Comparison of ENCODE assay signal across 9 cellular contexts in genomic region chr19:35544110-35544802, GRCh38. TPM values are rescaled to one million over a fixed set of nuclear protein-coding genes. Genes with fewer than 3 reads are reported as not detected.
DNase-seq lines count a peak whose midpoint lies in the region; ATAC-seq and TF ChIP-seq lines count a peak whose summit lies in the region.
"Had no signal": no experiment of that assay in that cellular context is flagged by ENCODE, and none has a peak within 500 bp of the region (broad histone marks: within the 10 kb centered on the region; RNA-seq: fewer than 3 reads in every experiment).

No MANE protein-coding gene starts in this region.

- H3K9me3 ChIP-seq in CD8-positive, alpha-beta memory T cell (ENCODE audit: low read length), result no peaks in the 10 kb centered on the region
- H3K9me3 ChIP-seq in OCI-LY7 (ENCODE audit: low read length) (no peaks in the 10 kb centered on the region), osteoblast (ENCODE audit: low read depth, low read length) (no peaks in the 10 kb centered on the region)

- H3K79me2 ChIP-seq in OCI-LY7 (ENCODE audit: insufficient read depth, low read depth, low read length), result peaks cover 17% of the 10 kb centered on the region; the same call in 1 of the 2 replicates
- peaks cover 38% of the 10 kb centered on the region for H3K79me2 ChIP-seq in osteoblast (ENCODE audit: insufficient read depth, low read length)

- peak overlapping the region; percentile 94 for H3K4me2 ChIP-seq in OCI-LY7 (ENCODE audit: low read length)
- peak overlapping the region; percentile 86 for H3K4me2 ChIP-seq in osteoblast (ENCODE audit: insufficient read depth, low read length)

- peak overlapping the region; percentile 75 for H3K27ac ChIP-seq in CD8-positive, alpha-beta memory T cell (ENCODE audit: low read depth, low read length)
- H3K27ac ChIP-seq in OCI-LY7 (ENCODE audit: low read depth, low read length, poor library complexity, severe bottlenecking) (no peak overlapping the region), osteoblast (ENCODE audit: low read depth, low read length) (peak overlapping the region; percentile 88)

- peak overlapping the region in 7 of 8 donors; percentile 84 to 96 (median 92) for H3K27ac Mint-ChIP-seq in CD8-positive, alpha-beta memory T cell
- H3K27ac Mint-ChIP-seq in endothelial cell (ENCODE audit: unreplicated experiment), result no peak overlapping the region

- ATAC-seq in HG02870 (IDR thresholded peaks at IDR 0.05; ENCODE audit: unreplicated experiment), result no peak

- peaks cover 23 to 40% (median 23%) of the 10 kb centered on the region in 3 donors for H3K4me1 Mint-ChIP-seq in CD8-positive, alpha-beta memory T cell
- H3K4me1 Mint-ChIP-seq in endothelial cell (ENCODE audit: unreplicated experiment), result peaks cover 13% of the 10 kb centered on the region

- TF ChIP-seq CTCF in OCI-LY7 (conservative IDR thresholded peaks at IDR 0.05; ENCODE audit: low read length), result no peak
- no peak for TF ChIP-seq CTCF in endothelial cell (IDR thresholded peaks at IDR 0.05; ENCODE audit: unreplicated experiment)
- no peak for TF ChIP-seq CTCF in osteoblast (IDR thresholded peaks at IDR 0.05; ENCODE audit: extremely low read depth, low read depth, low read length)
- no peak for TF ChIP-seq CTCF in GM20000 (IDR thresholded peaks at IDR 0.05; ENCODE audit: extremely low read depth, missing control alignments)

- H3K4me3 Mint-ChIP-seq in CD8-positive, alpha-beta memory T cell, result peak overlapping the region; percentile 87 to 94 (median 89)
- peak overlapping the region; percentile 92 for H3K4me3 Mint-ChIP-seq in endothelial cell (ENCODE audit: unreplicated experiment)

- intact Hi-C loops in OCI-LY7 (cut with micrococcal nuclease; ENCODE audit: unreplicated experiment), result no loop called here

- POLR2A ChIA-PET in CD8-positive, alpha-beta memory T cell (lab: Charles Lee), result interaction anchor here (0.5 kb wide), 1 partner anchor 163 kb away, joined by 3 read pairs; no protein-coding TSS in a partner anchor
- POLR2A ChIA-PET in OCI-LY7 (lab: Charles Lee), result interaction anchor here (0.6 to 1.3 kb wide), 2 partner anchors 62 to 104 kb away, joined by 3 read pairs; partner anchors contain the start of gene COX6B1

- no peaks in the 10 kb centered on the region for H3K27me3 Mint-ChIP-seq in CD8-positive, alpha-beta memory T cell
- H3K27me3 Mint-ChIP-seq in endothelial cell (ENCODE audit: unreplicated experiment), result peaks cover 12% of the 10 kb centered on the region

- H3K27me3 ChIP-seq in CD8-positive, alpha-beta memory T cell (ENCODE audit: insufficient read depth, low read length, poor library complexity, severe bottlenecking), result no peaks in the 10 kb centered on the region
- H3K27me3 ChIP-seq in osteoblast (ENCODE audit: insufficient read depth, low read length), result no peaks in the 10 kb centered on the region

- peaks cover 1 to 15% (median 3%) of the 10 kb centered on the region in 3 donors for H3K36me3 Mint-ChIP-seq in CD8-positive, alpha-beta memory T cell
- peaks cover 11% of the 10 kb centered on the region for H3K36me3 Mint-ChIP-seq in endothelial cell (ENCODE audit: low read depth, unreplicated experiment)

- peak overlapping the region; percentile 76 for H3K4me3 ChIP-seq in CD8-positive, alpha-beta memory T cell (ENCODE audit: low read length)
- H3K4me3 ChIP-seq in OCI-LY7 (ENCODE audit: low read depth, low read length, poor library complexity, severe bottlenecking), result peak overlapping the region; percentile 80
- peak overlapping the region; percentile 97 for H3K4me3 ChIP-seq in osteoblast (ENCODE audit: insufficient read depth, low read length)

- H4K20me1 ChIP-seq in OCI-LY7 (ENCODE audit: insufficient read depth, low read length) (no peaks in the 10 kb centered on the region), osteoblast (ENCODE audit: insufficient read depth, low read length) (peaks cover 3% of the 10 kb centered on the region)

- no peaks in the 10 kb centered on the region for H3K9me2 ChIP-seq in OCI-LY7 (ENCODE audit: insufficient read depth, low read length)

- CTCF ChIA-PET in CD8-positive, alpha-beta memory T cell (lab: Charles Lee), result no interaction called here
- CTCF ChIA-PET in OCI-LY7 (lab: Charles Lee; ENCODE audit: unreplicated experiment), result no interaction called here

- no peak for DNase-seq in CD8-positive, alpha-beta memory T cell
- DNase-seq in OCI-LY7 (ENCODE audit: low spot score) (no peak), endothelial cell (ENCODE audit: low spot score) (no peak), osteoblast (ENCODE audit: insufficient read length, low spot score, missing footprints) (peak; percentile 77), NCI-H187 (lab: John Stamatoyannopoulos, UW) (no peak), GM20000 (ENCODE audit: low spot score) (no peak), SKM-1 (lab: John Stamatoyannopoulos, UW; ENCODE audit: unreplicated experiment) (no peak)
- DNase-seq: NCI-H1105 had no signal

- peaks cover 19% of the 10 kb centered on the region for H3K4me1 ChIP-seq in CD8-positive, alpha-beta memory T cell (ENCODE audit: insufficient read depth, low read length)
- peaks cover 33% of the 10 kb centered on the region for H3K4me1 ChIP-seq in OCI-LY7 (ENCODE audit: insufficient read depth, low read length, poor library complexity, severe bottlenecking)
- peaks cover 14% of the 10 kb centered on the region for H3K4me1 ChIP-seq in osteoblast (ENCODE audit: insufficient read depth, low read length)

- H3K36me3 ChIP-seq in CD8-positive, alpha-beta memory T cell (ENCODE audit: insufficient read depth, low read length), result no peaks in the 10 kb centered on the region
- H3K36me3 ChIP-seq in OCI-LY7 (ENCODE audit: insufficient read depth, low read length) (no peaks in the 10 kb centered on the region; the same call in 1 of the 2 replicates), osteoblast (ENCODE audit: insufficient read depth, low read length) (peaks cover 17% of the 10 kb centered on the region)

- no peaks in the 10 kb centered on the region for H3K9me3 Mint-ChIP-seq in CD8-positive, alpha-beta memory T cell
- no peaks in the 10 kb centered on the region for H3K9me3 Mint-ChIP-seq in endothelial cell (ENCODE audit: unreplicated experiment)

- no TSS peak for BruUV-seq in OCI-LY7 (replicated peaks; lab: Mats Ljungman, UMichigan)

- H2AFZ ChIP-seq in OCI-LY7 (ENCODE audit: low read length) (no peak overlapping the region; the same call in 1 of the 2 replicates), osteoblast (ENCODE audit: low read length) (peak overlapping the region; percentile 93)

RNA-seq across cellular contexts. Expression of gene TMEM147, which starts 1.2 kb away (rescaled TPM):
- total RNA-seq in CD8-positive, alpha-beta memory T cell, result 10 to 100 TPM; 82.6 to 91.4 TPM
- 175 TPM for polyA plus RNA-seq in CD8-positive, alpha-beta memory T cell
- total RNA-seq in OCI-LY7 (2014; rRNA removed; shearing (Covaris generic)), result 83.2 and 85.8 TPM in 2 replicates
- total RNA-seq in OCI-LY7 (2022) (40.9 and 47.1 TPM in 2 replicates), endothelial cell (ENCODE audit: unreplicated experiment) (62.0 TPM), osteoblast (93.1 and 98.8 TPM in 2 replicates)

RNA-seq across cellular contexts. Expression of gene GAPDHS, which starts 11.0 kb away (rescaled TPM):
- total RNA-seq in CD8-positive, alpha-beta memory T cell, result not detected
- not detected for polyA plus RNA-seq in CD8-positive, alpha-beta memory T cell
- total RNA-seq in OCI-LY7 (2014; rRNA removed; shearing (Covaris generic)), result not detected in 2 replicates
- not detected in 2 replicates for total RNA-seq in OCI-LY7 (2022)
- total RNA-seq in endothelial cell (ENCODE audit: unreplicated experiment), result not detected
- total RNA-seq in osteoblast, result not detected in 2 replicates

RNA-seq across cellular contexts. Expression of gene SBSN, which starts 16.1 kb away (rescaled TPM):
- not detected for total RNA-seq in CD8-positive, alpha-beta memory T cell
- not detected for polyA plus RNA-seq in CD8-positive, alpha-beta memory T cell
- total RNA-seq in OCI-LY7 (2014; rRNA removed; shearing (Covaris generic)), result not detected in 2 replicates
- total RNA-seq in OCI-LY7 (2022), result not detected in 2 replicates
- 0.18 TPM for total RNA-seq in endothelial cell (ENCODE audit: unreplicated experiment)
- total RNA-seq in osteoblast, result 4.7 and 12.1 TPM in 2 replicates

RNA-seq across cellular contexts. Expression of gene ATP4A, which starts 19.2 kb away (rescaled TPM):
- total RNA-seq in CD8-positive, alpha-beta memory T cell, result not detected
- polyA plus RNA-seq in CD8-positive, alpha-beta memory T cell, result not detected
- 0.15 and 0.92 TPM in 2 replicates for total RNA-seq in OCI-LY7 (2014; rRNA removed; shearing (Covaris generic))
- total RNA-seq in OCI-LY7 (2022), result 0.33 and 0.36 TPM in 2 replicates
- not detected for total RNA-seq in endothelial cell (ENCODE audit: unreplicated experiment)
- not detected in 2 replicates for total RNA-seq in osteoblast

RNA-seq across cellular contexts. Expression of gene DMKN, which starts 30.8 kb away (rescaled TPM):
- 1 to 10 TPM; 1.7 to 2.2 TPM for total RNA-seq in CD8-positive, alpha-beta memory T cell
- polyA plus RNA-seq in CD8-positive, alpha-beta memory T cell, result 10.2 TPM
- total RNA-seq in OCI-LY7 (2014; rRNA removed; shearing (Covaris generic)), result not detected in 2 replicates
- total RNA-seq in OCI-LY7 (2022), result not detected in 2 replicates
- 56.9 TPM for total RNA-seq in endothelial cell (ENCODE audit: unreplicated experiment)
- total RNA-seq in osteoblast, result 24.2 and 30.9 TPM in 2 replicates
